ENCODE assay signal across 8 cellular contexts in genomic region chr6:35258858-35259193, GRCh38. TPM values are rescaled to one million over a fixed set of nuclear protein-coding genes. Genes with fewer than 3 reads are reported as not detected.
DNase-seq lines count a peak whose midpoint lies in the region; TF ChIP-seq lines count a peak whose summit lies in the region.

No MANE protein-coding gene starts in this region.

- H3K9ac ChIP-seq in H9 (ENCODE audit: extremely low read depth, insufficient read length, low read length): peak overlapping the region; percentile 81

- peak overlapping the region; percentile 86 for H3K14ac ChIP-seq in H9 (ENCODE audit: insufficient read depth, low read length)

- peaks cover 2% of the 10 kb centered on the region; the same call in 1 of the 2 replicates for H3K4me1 ChIP-seq in H9 (ENCODE audit: insufficient read depth, low read length)

- H3K4me2 ChIP-seq in H9 (ENCODE audit: insufficient read depth, insufficient read length, low read length): peak overlapping the region; percentile 76

- no peak overlapping the region for H2BK5ac ChIP-seq in H9 (ENCODE audit: insufficient read length, low read length)

- H2AFZ ChIP-seq in H9 (ENCODE audit: low read length): no peak overlapping the region

- no peaks in the 10 kb centered on the region for H3K27me3 ChIP-seq in H9 (ENCODE audit: insufficient read depth, low read length)

- 0 out of 2 replicates have a peak, but pooled peaks cover 2% of the 10 kb centered on the region for H3K27me3 Mint-ChIP-seq in H9 (ENCODE audit: low read depth)

- no peaks in the 10 kb centered on the region; a peak in 1 of 7 replicates for H3K36me3 Mint-ChIP-seq in H9 (ENCODE audit: insufficient read depth in 1 of 3, low read depth in 3 of 3)

- H2AK5ac ChIP-seq in H9 (ENCODE audit: insufficient read length, low read length): no peak overlapping the region

- no peak overlapping the region for H3K4ac ChIP-seq in H9 (ENCODE audit: low read depth, low read length)

- peak overlapping the region; percentile 80 to 97 (median 95); a peak in 5 of 7 replicates for H3K27ac Mint-ChIP-seq in H9

- H4K8ac ChIP-seq in H9 (replicated peaks; ENCODE audit: insufficient read length, low read depth, low read length): no peak overlapping the region

- H3K9me3 ChIP-seq in H9 (ENCODE audit: control insufficient read depth, low read depth, low read length): no peaks in the 10 kb centered on the region

- peak; percentile 74 for DNase-seq in DMS53 (lab: John Stamatoyannopoulos, UW)
- DNase-seq in DMS53 treated with DMSO at 0.1 percent for 48 hours (lab: John Stamatoyannopoulos, UW; ENCODE audit: unreplicated experiment): no peak
- no peak for DNase-seq in H9
- DNase-seq in NCI-H526 (lab: John Stamatoyannopoulos, UW): peak; percentile 65 to 78
- DNase-seq in astrocyte of the hippocampus (ENCODE audit: low read depth, low spot score): peak; percentile 76
- DNase-seq in iris pigment epithelial cell (ENCODE audit: low read depth): peak; percentile 67
- peak; percentile 24 for DNase-seq in stimulated activated CD8-positive, alpha-beta memory T cell treated with anti-CD3 and anti-CD28 coated beads, Interleukin-15, amount 100 ng/mL, for 1 hour (ENCODE audit: low read depth)
- no peak for DNase-seq in HK-2 (ENCODE audit: unreplicated experiment)

- no peak overlapping the region for H2BK12ac ChIP-seq in H9 (ENCODE audit: insufficient read length, low read depth, low read length)

- H2BK20ac ChIP-seq in H9 (ENCODE audit: low read depth, low read length, poor library complexity, severe bottlenecking): no peak overlapping the region

- H3K9me3 Mint-ChIP-seq in H9: no peaks in the 10 kb centered on the region

- no peak overlapping the region for H3K27ac ChIP-seq in H9 (ENCODE audit: insufficient read length, low read depth, low read length)

- no peaks in the 10 kb centered on the region for H3K79me1 ChIP-seq in H9 (ENCODE audit: insufficient read depth, low read depth, low read length, poor library complexity, severe bottlenecking)

- peak overlapping the region; percentile 77 for H3K18ac ChIP-seq in H9 (ENCODE audit: insufficient read length, low read depth, low read length)

- H3K4me3 Mint-ChIP-seq in H9: peak overlapping the region; percentile 96 to 97

- no peak overlapping the region for H4K5ac ChIP-seq in H9 (ENCODE audit: insufficient read length, low read depth, low read length)

- H4K20me1 ChIP-seq in H9 (ENCODE audit: control insufficient read depth, insufficient read depth, insufficient read length): no peaks in the 10 kb centered on the region

- H2BK15ac ChIP-seq in H9 (ENCODE audit: low read depth, low read length): no peak overlapping the region

- H3K4me1 Mint-ChIP-seq in H9: peaks cover 10 to 12% of the 10 kb centered on the region in 2 experiments

- no peak overlapping the region for H3T11ph ChIP-seq in H9 (ENCODE audit: low read length)

- no peak overlapping the region for H4K91ac ChIP-seq in H9 (ENCODE audit: insufficient read length, low read depth, low read length)

- no peaks in the 10 kb centered on the region for H3K79me2 ChIP-seq in H9 (ENCODE audit: insufficient read depth, low read length)

- peaks cover 14% of the 10 kb centered on the region for H3K23me2 ChIP-seq in H9 (ENCODE audit: insufficient read length, low read depth, low read length, poor library complexity, severe bottlenecking)

- TF ChIP-seq CTCF in H9 (conservative IDR thresholded peaks at IDR 0.05): peak; percentile 33; the same call in 1 of the 3 replicates

- no peak overlapping the region for H3K56ac ChIP-seq in H9 (ENCODE audit: insufficient read length, low read depth, low read length)

- WGBS in H9 (ENCODE audit: extremely low coverage, insufficient read length, low lambda C conversion rate): no CpG with 5 or more reads among the region's 20 CpGs

- H3K23ac ChIP-seq in H9 (ENCODE audit: insufficient read length, low read depth, low read length): no peak overlapping the region

- H2BK120ac ChIP-seq in H9 (ENCODE audit: low read depth, low read length, poor library complexity, severe bottlenecking): no peak overlapping the region

RNA-seq across cellular contexts. Expression of gene ZNF76, which starts 0.7 kb away (rescaled TPM):
- 21.1 and 22.8 TPM in 2 replicates for total RNA-seq in H9 (2021)

RNA-seq across cellular contexts. Expression of gene DEF6, which starts 38.8 kb away (rescaled TPM):
- 5.4 and 5.6 TPM in 2 replicates for total RNA-seq in H9 (2021)

RNA-seq across cellular contexts. Expression of gene SCUBE3, which starts 45.1 kb away (rescaled TPM):
- total RNA-seq in H9 (2021): 2.2 and 2.7 TPM in 2 replicates

Comparison
In these comparisons a context has a peak if more than half of its experiments do, and no peak if none do; other contexts are left out.
1. DNase-seq: peak in DMS53 (single experiment), NCI-H526 (2 of 2), astrocyte of the hippocampus (single experiment), iris pigment epithelial cell (single experiment) and stimulated activated CD8-positive, alpha-beta memory T cell treated with anti-CD3 and anti-CD28 coated beads, Interleukin-15, amount 100 ng/mL, for 1 hour (single experiment); none in DMS53 treated with DMSO at 0.1 percent for 48 hours (single experiment), H9 (single experiment) and HK-2 (single experiment).